19 cellular contexts compared by ENCODE assay signal in the genomic region with DNA sequence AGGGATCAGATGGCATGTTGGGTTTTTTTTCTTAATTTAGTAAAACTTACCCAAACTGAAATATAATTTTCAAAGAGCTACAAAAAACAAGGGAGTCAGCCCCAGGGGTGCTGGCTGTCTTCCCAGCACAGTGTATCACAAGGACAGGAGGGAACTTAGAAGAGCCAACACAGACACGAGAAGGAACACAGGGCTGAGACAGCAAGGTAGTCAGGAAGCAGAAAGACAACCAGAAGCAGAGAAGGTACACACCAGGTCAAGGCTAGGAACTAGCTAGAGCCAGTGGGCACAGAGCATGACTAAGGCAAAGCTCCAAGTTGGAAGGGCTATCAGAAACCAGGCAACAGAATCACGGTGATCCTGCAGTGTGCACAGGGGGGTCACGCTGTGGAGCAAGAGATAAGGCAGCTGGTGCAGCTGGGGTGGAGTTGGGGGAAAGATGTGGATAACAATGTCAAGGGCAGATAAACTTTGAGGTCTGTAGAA.
DNase-seq lines count a peak whose midpoint lies in the region; ATAC-seq and TF ChIP-seq lines count a peak whose summit lies in the region.
"Had no signal": no experiment of that assay in that cellular context is flagged by ENCODE, and none has a peak within 500 bp of the region (broad histone marks: within the 10 kb centered on the region; RNA-seq: fewer than 3 reads in every experiment).

No MANE protein-coding gene starts in this region.

- H3K4me3 Mint-ChIP-seq in CD8-positive, alpha-beta T cell: no peak overlapping the region
- H3K4me3 Mint-ChIP-seq: B cell had no signal

- no peak overlapping the region for H3K4me3 ChIP-seq in heart left ventricle
- no peak overlapping the region for H3K4me3 ChIP-seq in ovary
- H3K4me3 ChIP-seq in CD8-positive, alpha-beta T cell (ENCODE audit: low read depth, low read length): no peak overlapping the region

- H3K36me3 ChIP-seq in heart left ventricle: no peaks in the 10 kb centered on the region
- no peaks in the 10 kb centered on the region for H3K36me3 ChIP-seq in ovary
- no peaks in the 10 kb centered on the region for H3K36me3 ChIP-seq in CD8-positive, alpha-beta T cell (ENCODE audit: insufficient read depth, low read length)
- H3K36me3 ChIP-seq: WERI-Rb-1 had no signal

- H3K27me3 ChIP-seq in heart left ventricle: no peaks in the 10 kb centered on the region
- no peaks in the 10 kb centered on the region for H3K27me3 ChIP-seq in ovary
- H3K27me3 ChIP-seq in CD8-positive, alpha-beta T cell (ENCODE audit: insufficient read depth, low read length): no peaks in the 10 kb centered on the region

- intact Hi-C loops in heart left ventricle (cut with DNase I): loop anchor here in 1 of 10 donors (10.0 kb wide), 1 partner anchor 219 kb away; no protein-coding TSS in a partner anchor
- intact Hi-C loops in ovary (cut with DNase I): no loop called here
- intact Hi-C loops in CD8-positive, alpha-beta T cell (cut with DNase I, micrococcal nuclease): no loop called here

- peaks cover 0 to 47% (median 21%) of the 10 kb centered on the region in 12 donors for H3K4me1 ChIP-seq in heart left ventricle
- peaks cover 4% of the 10 kb centered on the region for H3K4me1 ChIP-seq in ovary (ENCODE audit: insufficient read depth)
- H3K4me1 ChIP-seq in CD8-positive, alpha-beta T cell (ENCODE audit: insufficient read depth, low read length): no peaks in the 10 kb centered on the region

- no peaks in the 10 kb centered on the region for H3K27me3 Mint-ChIP-seq in CD8-positive, alpha-beta T cell (ENCODE audit: low read depth)
- H3K27me3 Mint-ChIP-seq: B cell had no signal

- POLR2A ChIA-PET in CD8-positive, alpha-beta T cell (lab: Charles Lee): no interaction called here

- 8 to 34% (median 22%) methylated on average over 3 of the region's 3 CpGs for WGBS in heart left ventricle, 4 donors
- WGBS in ovary, 3 donors: 5 to 8% (median 7%) methylated on average over 3 of the region's 3 CpGs

- H3K4me1 Mint-ChIP-seq in CD8-positive, alpha-beta T cell (ENCODE audit: low read depth): peaks cover 54% of the 10 kb centered on the region

- H3K9me3 Mint-ChIP-seq in CD8-positive, alpha-beta T cell: no peaks in the 10 kb centered on the region
- H3K9me3 Mint-ChIP-seq: activated T-helper 2 cell treated with anti-CD3 and anti-CD28 coated beads, Interferon-gamma antibody, Interleukin-2, Interleukin-4, amounts not matched to agents 10 μg/mL and 5 μg/mL and 100 μg/mL, durations not matched to agents 14 hours and 24 hours and 36 hours had no signal

- H3K36me3 Mint-ChIP-seq in CD8-positive, alpha-beta T cell: peaks cover 5% of the 10 kb centered on the region

- H3K27ac ChIP-seq in heart left ventricle (peak overlapping the region in 4 of 12 donors; percentile 9 to 48 (median 37)), ovary (peak overlapping the region in 1 of 2 donors; percentile 9)
- no peak overlapping the region for H3K27ac ChIP-seq in CD8-positive, alpha-beta T cell (ENCODE audit: low read depth, low read length)
- H3K27ac ChIP-seq: WERI-Rb-1 had no signal

- TF ChIP-seq EP300 in ovary (IDR thresholded peaks at IDR 0.05): no peak

- H3K9me3 ChIP-seq in heart left ventricle: no peaks in the 10 kb centered on the region
- no peaks in the 10 kb centered on the region for H3K9me3 ChIP-seq in ovary
- H3K9me3 ChIP-seq in CD8-positive, alpha-beta T cell (ENCODE audit: low read length): no peaks in the 10 kb centered on the region

- CTCF ChIA-PET in CD8-positive, alpha-beta T cell (lab: Charles Lee): no interaction called here

- TF ChIP-seq CTCF in heart left ventricle (IDR thresholded peaks at IDR 0.05) (no peak), ovary (IDR thresholded peaks at IDR 0.05) (no peak)
- no peak for TF ChIP-seq CTCF in CD8-positive, alpha-beta T cell (IDR thresholded peaks at IDR 0.05)

- no peak for TF ChIP-seq POLR2A in heart left ventricle (IDR thresholded peaks at IDR 0.05)
- no peak for TF ChIP-seq POLR2A in ovary (IDR thresholded peaks at IDR 0.05)

- no peak overlapping the region for H3K27ac Mint-ChIP-seq in CD8-positive, alpha-beta T cell
- H3K27ac Mint-ChIP-seq: activated T-helper 2 cell treated with anti-CD3 and anti-CD28 coated beads, Interferon-gamma antibody, Interleukin-2, Interleukin-4, amounts not matched to agents 10 μg/mL and 5 μg/mL and 100 μg/mL, durations not matched to agents 14 hours and 24 hours and 36 hours; B cell had no signal

- DNase-seq in COR-L47 (lab: John Stamatoyannopoulos, UW) (peak; percentile 33), OCI-M1 (lab: John Stamatoyannopoulos, UW) (peak; percentile 97), heart left ventricle (peak in 4 of 5 donors; percentile 35 to 65 (median 48)), ovary (peak; percentile 57 to 80 (median 75)), DMS79 (lab: John Stamatoyannopoulos, UW) (no peak)
- DNase-seq in CD8-positive, alpha-beta T cell: no peak
- DNase-seq: aorta, cortex of kidney, DMS153, glutamatergic neuron, NCI-H187, NCI-H524, WERI-Rb-1 had no signal

- ATAC-seq in heart left ventricle: peak; percentile 81 to 92 (median 85)
- no peak for ATAC-seq in CD8-positive, alpha-beta T cell
- no peak for ATAC-seq in GM21737 (IDR thresholded peaks at IDR 0.05; ENCODE audit: unreplicated experiment)
- no peak for ATAC-seq in HG03135 (IDR thresholded peaks at IDR 0.05; ENCODE audit: unreplicated experiment)
- ATAC-seq: esophagus mucosa, Panc1 had no signal

Comparison
In these comparisons a context has a peak if more than half of its experiments do, and no peak if none do; other contexts are left out.
1. DNase-seq: peak in COR-L47 (single experiment), OCI-M1 (single experiment), heart left ventricle (4 of 5) and ovary (5 of 5); none in CD8-positive, alpha-beta T cell (0 of 7) and DMS79 (single experiment).
2. ATAC-seq: peak in heart left ventricle (4 of 4); none in CD8-positive, alpha-beta T cell (single experiment), GM21737 (single experiment) and HG03135 (single experiment).